ENCODE assay signal across 20 cellular contexts in genomic region chr18:2171840-2172625, GRCh38.
DNase-seq lines count a peak whose midpoint lies in the region; ATAC-seq, FAIRE-seq and TF ChIP-seq lines count a peak whose summit lies in the region.
"Had no signal": no experiment of that assay in that cellular context is flagged by ENCODE, and none has a peak within 500 bp of the region (broad histone marks: within the 10 kb centered on the region; RNA-seq: fewer than 3 reads in every experiment).

No MANE protein-coding gene starts in this region.

- CTCF ChIA-PET in A549 (lab: Yijun Ruan, JAX) (no interaction called here), K562 (lab: Yijun Ruan, JAX; ENCODE audit: low intra/inter-chr PET ratio) (no interaction called here)

- H3K27ac ChIP-seq in A549 (no peak overlapping the region), K562 (ENCODE audit: extremely low read depth, low read depth, low read length) (no peak overlapping the region), foreskin keratinocyte (no peak overlapping the region)
- H3K27ac ChIP-seq: GM23248, SJCRH30 had no signal

- no peak overlapping the region for H3K4me3 ChIP-seq in A549
- no peak overlapping the region for H3K4me3 ChIP-seq in K562
- H3K4me3 ChIP-seq: GM23248, HAP-1, SJCRH30 had no signal

- DNase-seq in A549 (ENCODE audit: low read depth in 1 of 2, low spot score in 1 of 2) (no peak), HT-29 (ENCODE audit: low spot score) (peak; percentile 73), K562 (ENCODE audit: extremely low read depth in 1 of 4, low spot score in 3 of 4) (no peak), mucosa of gallbladder (ENCODE audit: low spot score) (peak; percentile 16), SW 1271 (lab: John Stamatoyannopoulos, UW) (no peak), KBM-7 (no peak), foreskin keratinocyte (no peak)
- no peak for DNase-seq in central memory CD4-positive, alpha-beta T cell
- DNase-seq: 8988T; CD4-positive, CD25-positive, alpha-beta regulatory T cell; DMS53; GM23248; MV-4-11; NCI-H1417; NCI-H187; NCI-H2227 treated with DMSO at 0.1 percent for 48 hours; NCI-H510A treated with DMSO at 0.1 percent for 48 hours; NCI-H774; SJCRH30 had no signal

- BruUV-seq in K562 (replicated peaks; lab: Mats Ljungman, UMichigan): no TSS peak

- no peaks in the 10 kb centered on the region for H3K79me2 ChIP-seq in K562 (ENCODE audit: control insufficient read depth, insufficient read depth, low read length)

- H3K4me2 ChIP-seq in A549 (peak overlapping the region; percentile 20; the same call in 1 of the 3 replicates), K562 (ENCODE audit: insufficient read depth, low read length) (no peak overlapping the region)

- POLR2A ChIA-PET in A549 (lab: Yijun Ruan, JAX): no interaction called here
- POLR2A ChIA-PET in K562 (lab: Yijun Ruan, JAX): no interaction called here

- no peaks in the 10 kb centered on the region for H4K20me1 ChIP-seq in K562 (replicated peaks; ENCODE audit: control insufficient read depth, insufficient read depth, low read length)

- in situ Hi-C loops in K562 (cut with MboI) (no loop called here), KBM-7 (cut with MboI; ENCODE audit: low pct_unique_long_range_greater_than_20kb, low sequenced_read_pairs) (no loop called here)

- TF ChIP-seq EP300 in A549 (IDR thresholded peaks at IDR 0.05) (no peak), K562 (IDR thresholded peaks at IDR 0.05; ENCODE audit: low read length) (no peak)

- TF ChIP-seq RAD21 in A549 (conservative IDR thresholded peaks at IDR 0.05 in 1 of 2, IDR thresholded peaks at IDR 0.05 in 1 of 2): no peak
- no peak for TF ChIP-seq RAD21 in K562 (CRISPR knock-in tag; conservative IDR thresholded peaks at IDR 0.05 in 1 of 2, IDR thresholded peaks at IDR 0.05 in 1 of 2)

- no peaks in the 10 kb centered on the region for H3K36me3 ChIP-seq in K562 (ENCODE audit: control insufficient read depth, insufficient read depth, low read length)
- H3K36me3 ChIP-seq: HAP-1, SJCRH30 had no signal

- no peak overlapping the region for H3K9ac ChIP-seq in K562 (ENCODE audit: insufficient read depth in 1 of 2, low read depth in 2 of 2, low read length in 2 of 2)
- H3K9ac ChIP-seq: GM23248 had no signal

- H3K4me1 ChIP-seq in A549 (no peaks in the 10 kb centered on the region), K562 (replicated peaks in 1 of 2; ENCODE audit: control insufficient read depth in 2 of 2, insufficient read depth in 2 of 2, low read length in 2 of 2) (no peaks in the 10 kb centered on the region), foreskin keratinocyte (no peaks in the 10 kb centered on the region)
- H3K4me1 ChIP-seq: HAP-1, SJCRH30 had no signal

- H3K9me3 ChIP-seq in A549 (no peaks in the 10 kb centered on the region), K562 (replicated peaks; ENCODE audit: control insufficient read depth, insufficient read depth, low read depth, low read length) (no peaks in the 10 kb centered on the region)
- H3K9me3 ChIP-seq: HAP-1, SJCRH30 had no signal

- H3K27me3 ChIP-seq in K562 (ENCODE audit: control insufficient read depth in 2 of 2, insufficient read depth in 2 of 2, low read length in 2 of 2) (no peaks in the 10 kb centered on the region), foreskin keratinocyte (no peaks in the 10 kb centered on the region)
- H3K27me3 ChIP-seq: SJCRH30 had no signal

- 16% methylated on average over 5 of the region's 5 CpGs for WGBS in A549 (ENCODE audit: missing lambda C conversion rate)
- 2% methylated on average over 5 of the region's 5 CpGs for WGBS in K562 (ENCODE audit: insufficient coverage, low coverage, missing lambda C conversion rate)

- no peak for FAIRE-seq in A549 (lab: Jason Lieb, UNC)
- FAIRE-seq in K562 (lab: Jason Lieb, UNC): no peak

- TF ChIP-seq CTCF in A549 (IDR thresholded peaks at IDR 0.05) (no peak), K562 (IDR thresholded peaks at IDR 0.05 in 2 of 3, conservative IDR thresholded peaks at IDR 0.05 in 1 of 3; ENCODE audit: insufficient read depth in 2 of 3, low read depth in 1 of 3, low read length in 3 of 3) (no peak), foreskin keratinocyte (conservative IDR thresholded peaks at IDR 0.05) (no peak)

- intact Hi-C loops in K562 (cut with micrococcal nuclease): no loop called here

- TF ChIP-seq POLR2A in A549 (IDR thresholded peaks at IDR 0.05; ENCODE audit: low read length): no peak
- no peak for TF ChIP-seq POLR2A in K562 (conservative IDR thresholded peaks at IDR 0.05)

- no peaks in the 10 kb centered on the region for H3K9me1 ChIP-seq in K562 (ENCODE audit: control insufficient read depth, insufficient read depth, low read length)

- ATAC-seq in A549 (no peak), K562 (no peak), foreskin keratinocyte (no peak)

- no peak overlapping the region for H2AFZ ChIP-seq in K562 (ENCODE audit: low read depth, low read length)
- H2AFZ ChIP-seq: GM23248 had no signal

TF ChIP-seq in A549, 52 proteins besides CTCF, POLR2A, EP300 and RAD21 (continues in another document):
- TF ChIP-seq MAZ (IDR thresholded peaks at IDR 0.05; ENCODE audit: borderline replicate concordance, low read depth, low read length) (no peak), EHMT2 (IDR thresholded peaks at IDR 0.05; ENCODE audit: low read depth) (no peak), JUNB (IDR thresholded peaks at IDR 0.05) (no peak), RNF2 (IDR thresholded peaks at IDR 0.05; ENCODE audit: borderline replicate concordance, low read depth) (no peak), CBX2 (IDR thresholded peaks at IDR 0.05; ENCODE audit: borderline replicate concordance, low read depth) (no peak), MAFK (IDR thresholded peaks at IDR 0.05; ENCODE audit: partially characterized antibody) (no peak), ELK1 (IDR thresholded peaks at IDR 0.05; ENCODE audit: low read depth, low read length) (no peak), FOXS1 (CRISPR knock-in tag; IDR thresholded peaks at IDR 0.05) (no peak), TP53 (CRISPR knock-in tag; IDR thresholded peaks at IDR 0.05) (no peak), HOXB13 (CRISPR knock-in tag; IDR thresholded peaks at IDR 0.05; ENCODE audit: low read depth) (no peak), E2F6 (IDR thresholded peaks at IDR 0.05; ENCODE audit: borderline replicate concordance, low read depth) (no peak), RFX5 (IDR thresholded peaks at IDR 0.05) (no peak), HES2 (IDR thresholded peaks at IDR 0.05) (no peak)

TF ChIP-seq in K562, 482 proteins besides CTCF, POLR2A, EP300 and RAD21:
- peak; percentile 23; the same call in 1 of the 2 replicates for TF ChIP-seq PKNOX1 (IDR thresholded peaks at IDR 0.05)
- no peak for TF ChIP-seq ZNF830 (CRISPR knock-in tag; IDR thresholded peaks at IDR 0.05)
TF ChIP-seq in K562: peak in this region for 1.

Comparison
In these comparisons a context has a peak if more than half of its experiments do, and no peak if none do; other contexts are left out.
1. DNase-seq: peak in HT-29 (single experiment) and mucosa of gallbladder (single experiment); none in A549 (0 of 2), K562 (0 of 4), SW 1271 (0 of 2), KBM-7 (single experiment), foreskin keratinocyte (0 of 2) and central memory CD4-positive, alpha-beta T cell (single experiment).